Comparison of ENCODE assay signal across 11 cellular contexts in genomic region chr1:229199261-229199850, GRCh38.
DNase-seq lines count a peak whose midpoint lies in the region; ATAC-seq, FAIRE-seq and TF ChIP-seq lines count a peak whose summit lies in the region.
"Had no signal": no experiment of that assay in that cellular context is flagged by ENCODE, and none has a peak within 500 bp of the region (broad histone marks: within the 10 kb centered on the region; RNA-seq: fewer than 3 reads in every experiment).

No MANE protein-coding gene starts in this region.

- H3K79me2 ChIP-seq in keratinocyte (ENCODE audit: control insufficient read depth, insufficient read depth, low read length), result no peaks in the 10 kb centered on the region

- H3K9me1 ChIP-seq in keratinocyte (ENCODE audit: control insufficient read depth, extremely low read depth, insufficient read depth, low read length), result no peaks in the 10 kb centered on the region

- peaks cover 3% of the 10 kb centered on the region for H3K27me3 Mint-ChIP-seq in activated CD4-positive, alpha-beta T cell treated with anti-CD3 and anti-CD28 coated beads, Interleukin-2, amount 10 ng/mL, durations not matched to agents 7 days and 5 days
- no peaks in the 10 kb centered on the region for H3K27me3 Mint-ChIP-seq in stimulated activated memory B cell treated with anti-CD40 and anti-IgM and Interleukin-4, amounts not matched to agents 10 μg/mL and 1 μg/mL and 100 μg/mL, for 72 hours

- peaks cover 3% of the 10 kb centered on the region for H3K27me3 ChIP-seq in keratinocyte (ENCODE audit: control insufficient read depth, extremely low read depth, insufficient read depth, low read length)

- H3K27ac ChIP-seq in keratinocyte (ENCODE audit: control insufficient read depth, insufficient read depth, low read length), result no peak overlapping the region

- no peaks in the 10 kb centered on the region for H4K20me1 ChIP-seq in keratinocyte (ENCODE audit: control insufficient read depth, extremely low read depth, insufficient read depth, low read length)

- peaks cover 4% of the 10 kb centered on the region for H3K36me3 Mint-ChIP-seq in activated CD4-positive, alpha-beta T cell treated with anti-CD3 and anti-CD28 coated beads, Interleukin-2, amount 10 ng/mL, durations not matched to agents 7 days and 5 days (ENCODE audit: low read depth)
- no peaks in the 10 kb centered on the region for H3K36me3 Mint-ChIP-seq in stimulated activated memory B cell treated with anti-CD40 and anti-IgM and Interleukin-4, amounts not matched to agents 10 μg/mL and 1 μg/mL and 100 μg/mL, for 72 hours
- H3K36me3 Mint-ChIP-seq: activated naive CD8-positive, alpha-beta T cell treated with anti-CD3 and anti-CD28 coated beads, Interleukin-2, amount 10 ng/mL, durations not matched to agents 7 days and 5 days had no signal

- POLR2A ChIA-PET in activated CD4-positive, alpha-beta T cell treated with anti-CD3 and anti-CD28 coated beads, Interleukin-2, amount 10 ng/mL, durations not matched to agents 7 days and 5 days (lab: Charles Lee), result no interaction called here

- DNase-seq in activated CD4-positive, alpha-beta T cell treated with anti-CD3 and anti-CD28 coated beads, Interleukin-2, amount 10 ng/mL, durations not matched to agents 7 days and 5 days, result no peak
- DNase-seq in activated CD4-positive, alpha-beta T cell treated with anti-CD3 and anti-CD28 coated beads for 1 hour, result no peak
- DNase-seq in NCI-H2029 treated with DMSO at 0.1 percent for 48 hours (lab: John Stamatoyannopoulos, UW) (peak; percentile 4), keratinocyte (ENCODE audit: low read depth, low spot score) (no peak), urothelium cell line (ENCODE audit: low spot score) (no peak)
- DNase-seq: NCI-H2081, T1000 had no signal

- H3K9me3 ChIP-seq in keratinocyte (ENCODE audit: control insufficient read depth, low read depth, low read length), result no peaks in the 10 kb centered on the region

- no peak for TF ChIP-seq CTCF in keratinocyte (optimal IDR thresholded peaks at IDR 0.05 in 1 of 3, IDR thresholded peaks at IDR 0.05 in 1 of 3, conservative IDR thresholded peaks at IDR 0.05 in 1 of 3; ENCODE audit: extremely low read depth in 1 of 3, insufficient read depth in 2 of 3, low read length in 3 of 3)

- CTCF ChIA-PET in activated CD4-positive, alpha-beta T cell treated with anti-CD3 and anti-CD28 coated beads, Interleukin-2, amount 10 ng/mL, durations not matched to agents 7 days and 5 days (lab: Charles Lee), result no interaction called here

- H3K4me1 Mint-ChIP-seq in activated CD4-positive, alpha-beta T cell treated with anti-CD3 and anti-CD28 coated beads, Interleukin-2, amount 10 ng/mL, durations not matched to agents 7 days and 5 days, result peaks cover 24% of the 10 kb centered on the region
- peaks cover 21% of the 10 kb centered on the region for H3K4me1 Mint-ChIP-seq in stimulated activated memory B cell treated with anti-CD40 and anti-IgM and Interleukin-4, amounts not matched to agents 10 μg/mL and 1 μg/mL and 100 μg/mL, for 72 hours

- FAIRE-seq in keratinocyte (lab: Jason Lieb, UNC) (no peak), urothelium cell line (lab: Jason Lieb, UNC) (no peak)

- ATAC-seq in stimulated activated memory B cell treated with anti-CD40 and anti-IgM and Interleukin-4, amounts not matched to agents 10 μg/mL and 1 μg/mL and 100 μg/mL, for 72 hours, result no peak
- no peak for ATAC-seq in HG03025 (IDR thresholded peaks at IDR 0.05; ENCODE audit: low FRiP score, unreplicated experiment)
- ATAC-seq in HG02885 (IDR thresholded peaks at IDR 0.05; ENCODE audit: poor library complexity, unreplicated experiment), result no peak

- peak overlapping the region; percentile 93 for H3K27ac Mint-ChIP-seq in activated CD4-positive, alpha-beta T cell treated with anti-CD3 and anti-CD28 coated beads, Interleukin-2, amount 10 ng/mL, durations not matched to agents 7 days and 5 days
- peak overlapping the region; percentile 18 for H3K27ac Mint-ChIP-seq in stimulated activated memory B cell treated with anti-CD40 and anti-IgM and Interleukin-4, amounts not matched to agents 10 μg/mL and 1 μg/mL and 100 μg/mL, for 72 hours
- H3K27ac Mint-ChIP-seq: activated naive CD8-positive, alpha-beta T cell treated with anti-CD3 and anti-CD28 coated beads, Interleukin-2, amount 10 ng/mL, durations not matched to agents 7 days and 5 days had no signal

- peak overlapping the region; percentile 40 for H3K4me3 Mint-ChIP-seq in activated CD4-positive, alpha-beta T cell treated with anti-CD3 and anti-CD28 coated beads, Interleukin-2, amount 10 ng/mL, durations not matched to agents 7 days and 5 days
- peak overlapping the region; percentile 23 for H3K4me3 Mint-ChIP-seq in stimulated activated memory B cell treated with anti-CD40 and anti-IgM and Interleukin-4, amounts not matched to agents 10 μg/mL and 1 μg/mL and 100 μg/mL, for 72 hours

- no peaks in the 10 kb centered on the region for H3K9me3 Mint-ChIP-seq in activated CD4-positive, alpha-beta T cell treated with anti-CD3 and anti-CD28 coated beads, Interleukin-2, amount 10 ng/mL, durations not matched to agents 7 days and 5 days
- no peaks in the 10 kb centered on the region for H3K9me3 Mint-ChIP-seq in stimulated activated memory B cell treated with anti-CD40 and anti-IgM and Interleukin-4, amounts not matched to agents 10 μg/mL and 1 μg/mL and 100 μg/mL, for 72 hours
- H3K9me3 Mint-ChIP-seq: activated naive CD8-positive, alpha-beta T cell treated with anti-CD3 and anti-CD28 coated beads, Interleukin-2, amount 10 ng/mL, durations not matched to agents 7 days and 5 days had no signal

- dilution Hi-C loops in keratinocyte (cut with MboI; ENCODE audit: extremely low pct_ligation_motif_present, low sequenced_read_pairs), result no loop called here

- H3K4me1 ChIP-seq in keratinocyte (ENCODE audit: control insufficient read depth, extremely low read depth, insufficient read depth, low read length), result peaks cover 7% of the 10 kb centered on the region

- H3K4me3 ChIP-seq in keratinocyte (ENCODE audit: control insufficient read depth in 2 of 3, extremely low read depth in 1 of 3, insufficient read depth in 2 of 3, low read depth in 1 of 3, low read length in 3 of 3), result no peak overlapping the region

- no peaks in the 10 kb centered on the region for H3K36me3 ChIP-seq in keratinocyte (ENCODE audit: control insufficient read depth in 2 of 2, extremely low read depth in 1 of 2, insufficient read depth in 2 of 2, low read length in 2 of 2)

- no peak overlapping the region for H3K9ac ChIP-seq in keratinocyte (ENCODE audit: control insufficient read depth, extremely low read depth, insufficient read depth, low read length)

- H3K4me2 ChIP-seq in keratinocyte (ENCODE audit: control insufficient read depth, extremely low read depth, insufficient read depth, low read depth, low read length), result peak overlapping the region; percentile 48

- H2AFZ ChIP-seq in keratinocyte (ENCODE audit: control insufficient read depth, low read length), result peak overlapping the region; percentile 26
